Comparison of ENCODE assay signal across 1 cellular context in the genomic region with DNA sequence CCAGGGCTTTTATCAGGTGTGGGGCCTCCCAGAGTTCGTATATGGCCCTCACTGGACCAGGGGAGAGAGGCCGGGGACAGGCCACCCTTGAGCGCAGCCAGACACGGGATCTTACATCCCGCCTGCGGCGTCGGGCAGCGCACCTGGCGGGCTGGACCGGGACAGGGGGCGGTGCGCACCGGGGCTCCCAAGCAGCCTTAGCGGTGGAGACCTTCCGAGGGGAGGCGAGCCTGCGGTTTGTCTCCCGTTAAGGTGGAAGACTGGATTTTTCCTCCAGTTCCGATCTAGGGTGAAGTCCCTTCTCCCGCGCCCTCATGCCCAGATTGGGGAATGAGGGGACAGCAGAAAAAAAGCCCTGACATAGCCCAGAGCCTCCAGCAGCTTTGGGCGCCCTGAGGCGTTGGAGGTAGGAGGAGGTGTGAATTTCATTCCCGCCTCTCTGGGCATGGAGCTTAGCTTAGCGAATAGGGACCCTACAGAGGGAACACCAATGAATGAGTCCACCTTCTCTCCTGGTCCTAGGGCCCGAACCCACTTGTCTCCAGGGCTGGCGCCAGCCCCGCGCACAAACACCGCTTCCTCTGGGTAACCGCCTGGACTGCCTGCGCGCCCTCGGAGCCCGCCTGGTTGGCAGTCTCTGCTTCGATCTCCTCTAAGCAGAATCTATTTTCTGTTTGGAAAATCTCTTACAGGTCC.
TF ChIP-seq lines count a peak whose summit lies in the region.

No MANE protein-coding gene starts in this region.

TF ChIP-seq in endothelial cell of umbilical vein, 7 proteins besides CTCF, POLR2A, EP300 and RAD21:
- no peak for TF ChIP-seq GATA2 (IDR thresholded peaks at IDR 0.05; ENCODE audit: insufficient read depth, insufficient read length, low read depth, low read length)
- TF ChIP-seq EZH2 (IDR thresholded peaks at IDR 0.05; ENCODE audit: borderline replicate concordance, low read depth, low read length, severe bottlenecking): peak; percentile 16
